Comparison of ENCODE assay signal across 15 cellular contexts in the genomic region with DNA sequence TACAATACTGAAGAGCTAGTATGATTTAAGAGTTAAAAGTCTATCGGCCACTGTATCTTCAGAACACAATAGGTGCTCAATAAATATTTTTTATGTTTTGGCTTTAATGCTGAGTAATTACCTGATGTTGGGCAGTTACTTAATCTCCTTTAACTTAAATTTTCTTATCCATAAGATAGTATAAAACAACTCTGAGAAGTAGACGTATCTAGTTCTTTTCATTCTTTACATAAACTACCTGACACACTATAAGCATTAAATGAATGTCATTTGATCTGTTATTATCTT. TPM values are rescaled to one million over a fixed set of nuclear protein-coding genes. Genes with fewer than 3 reads are reported as not detected.
A peak's percentile ranks its signal among the peaks of the same experiment; 100 is the strongest.
DNase-seq lines count a peak whose midpoint lies in the region; ATAC-seq and TF ChIP-seq lines count a peak whose summit lies in the region.
"Had no signal": no experiment of that assay in that cellular context is flagged by ENCODE, and none has a peak within 500 bp of the region (broad histone marks: within the 10 kb centered on the region; RNA-seq: fewer than 3 reads in every experiment).

No MANE protein-coding gene starts in this region.

- no peak overlapping the region for H3K4me3 ChIP-seq in breast epithelium
- peak overlapping the region; percentile 37 for H3K4me3 ChIP-seq in iPS-20b (ENCODE audit: low read length)
- H3K4me3 ChIP-seq: BLaER1 treated with 17β-estradiol and CSF1 and Interleukin-3, amounts not matched to agents 10 nM and 100 nM; GM12878 had no signal

- H3K36me3 Mint-ChIP-seq in MCF 10A (ENCODE audit: insufficient read depth, unreplicated experiment) (peaks cover 5% of the 10 kb centered on the region), WTC11 (no peaks in the 10 kb centered on the region), natural killer cell (no peaks in the 10 kb centered on the region)
- H3K36me3 Mint-ChIP-seq in stimulated activated memory B cell treated with anti-CD40 and anti-IgM and Interleukin-4, amounts not matched to agents 10 μg/mL and 1 μg/mL and 100 μg/mL, for 72 hours: no peaks in the 10 kb centered on the region

- DNase-seq in MCF 10A (ENCODE audit: unreplicated experiment) (no peak), breast epithelium (ENCODE audit: low spot score in 2 of 2) (no peak), WTC11 (ENCODE audit: low spot score) (no peak), SW 1271 (lab: John Stamatoyannopoulos, UW) (no peak), natural killer cell (no peak), Kasumi-1 (lab: John Stamatoyannopoulos, UW) (no peak)
- DNase-seq: NCI-H1092; NCI-H2107; NCI-H345; NK-92 treated with Interleukin-12 subunit alpha and Interleukin-12 subunit beta, amount 100 ng/mL, for 24 hours had no signal

- no peaks in the 10 kb centered on the region for H3K36me3 ChIP-seq in breast epithelium
- H3K36me3 ChIP-seq in iPS-20b (ENCODE audit: insufficient read depth, low read depth, low read length): no peaks in the 10 kb centered on the region

- H3K4me3 Mint-ChIP-seq in MCF 10A (ENCODE audit: unreplicated experiment): no peak overlapping the region
- peak overlapping the region; percentile 22 for H3K4me3 Mint-ChIP-seq in WTC11
- H3K4me3 Mint-ChIP-seq in stimulated activated memory B cell treated with anti-CD40 and anti-IgM and Interleukin-4, amounts not matched to agents 10 μg/mL and 1 μg/mL and 100 μg/mL, for 72 hours: no peak overlapping the region
- no peak overlapping the region for H3K4me3 Mint-ChIP-seq in natural killer cell

- no peak for TF ChIP-seq POLR2A in breast epithelium (IDR thresholded peaks at IDR 0.05)

- H3K4me1 Mint-ChIP-seq in MCF 10A (ENCODE audit: insufficient read depth, unreplicated experiment) (peaks cover 7% of the 10 kb centered on the region), WTC11 (peaks cover 69% of the 10 kb centered on the region), natural killer cell (peaks cover 15 to 16% of the 10 kb centered on the region in 2 donors)
- H3K4me1 Mint-ChIP-seq in stimulated activated memory B cell treated with anti-CD40 and anti-IgM and Interleukin-4, amounts not matched to agents 10 μg/mL and 1 μg/mL and 100 μg/mL, for 72 hours: peaks cover 13% of the 10 kb centered on the region

- H3K4me1 ChIP-seq in breast epithelium (no peaks in the 10 kb centered on the region), iPS-20b (ENCODE audit: insufficient read depth, low read length) (peaks cover 40% of the 10 kb centered on the region)

- CTCF ChIA-PET in MCF 10A (lab: Yijun Ruan, JAX) (interaction anchor here (0.6 to 2.8 kb wide), 5 partner anchors 12 to 143 kb away, joined by 3 to 15 read pairs (median 5); no protein-coding TSS in a partner anchor), WTC11 (lab: Charles Lee) (interaction anchor here (0.9 to 2.6 kb wide), 8 partner anchors 10 to 142 kb away, joined by 3 to 17 read pairs (median 6); no protein-coding TSS in a partner anchor)

- intact Hi-C loops in MCF 10A (cut with micrococcal nuclease): no loop called here
- intact Hi-C loops in breast epithelium (cut with DNase I; ENCODE audit: low total_unique reads): no loop called here
- intact Hi-C loops in natural killer cell (cut with micrococcal nuclease): no loop called here

- ATAC-seq in WTC11 (no peak), natural killer cell (no peak)
- no peak for ATAC-seq in stimulated activated memory B cell treated with anti-CD40 and anti-IgM and Interleukin-4, amounts not matched to agents 10 μg/mL and 1 μg/mL and 100 μg/mL, for 72 hours
- ATAC-seq: GM12878 had no signal

- H3K27ac ChIP-seq in breast epithelium (no peak overlapping the region), iPS-20b (ENCODE audit: low read length) (peak overlapping the region; percentile 97)
- H3K27ac ChIP-seq: 22Rv1; BLaER1 treated with 17β-estradiol and CSF1 and Interleukin-3, amounts not matched to agents 10 nM and 100 nM had no signal

- H3K27ac Mint-ChIP-seq in MCF 10A (ENCODE audit: low read depth, unreplicated experiment) (peak overlapping the region; percentile 46), WTC11 (peak overlapping the region; percentile 97), natural killer cell (no peak overlapping the region)
- H3K27ac Mint-ChIP-seq in stimulated activated memory B cell treated with anti-CD40 and anti-IgM and Interleukin-4, amounts not matched to agents 10 μg/mL and 1 μg/mL and 100 μg/mL, for 72 hours: peak overlapping the region; percentile 15

- no TSS peak for BruUV-seq in MCF 10A (replicated peaks; lab: Mats Ljungman, UMichigan)

- H3K27me3 ChIP-seq in breast epithelium: no peaks in the 10 kb centered on the region
- no peaks in the 10 kb centered on the region for H3K27me3 ChIP-seq in iPS-20b (ENCODE audit: insufficient read depth, low read length)
- H3K27me3 ChIP-seq: BLaER1 treated with 17β-estradiol and CSF1 and Interleukin-3, amounts not matched to agents 10 nM and 100 nM had no signal

- TF ChIP-seq CTCF in MCF 10A (IDR thresholded peaks at IDR 0.05; ENCODE audit: unreplicated experiment) (no peak), breast epithelium (IDR thresholded peaks at IDR 0.05) (no peak), WTC11 (IDR thresholded peaks at IDR 0.05) (no peak), natural killer cell (IDR thresholded peaks at IDR 0.05) (no peak)

- POLR2A ChIA-PET in MCF 10A (lab: Yijun Ruan, JAX): interaction anchor here (1.0 to 1.4 kb wide), 4 partner anchors 10 to 139 kb away, joined by 3 to 5 read pairs (median 3); a partner anchor contains a TSS
- POLR2A ChIA-PET in WTC11 (lab: Charles Lee): interaction anchor here (0.5 to 3.2 kb wide), 3 partner anchors 15 to 147 kb away, joined by 3 to 37 read pairs (median 10); a partner anchor contains a TSS

- H3K9me3 Mint-ChIP-seq in MCF 10A (ENCODE audit: unreplicated experiment): no peaks in the 10 kb centered on the region
- H3K9me3 Mint-ChIP-seq in WTC11: no peaks in the 10 kb centered on the region
- no peaks in the 10 kb centered on the region for H3K9me3 Mint-ChIP-seq in stimulated activated memory B cell treated with anti-CD40 and anti-IgM and Interleukin-4, amounts not matched to agents 10 μg/mL and 1 μg/mL and 100 μg/mL, for 72 hours
- no peaks in the 10 kb centered on the region for H3K9me3 Mint-ChIP-seq in natural killer cell

- H3K9me3 ChIP-seq in breast epithelium (no peaks in the 10 kb centered on the region), iPS-20b (ENCODE audit: insufficient read depth, low read depth, low read length) (no peaks in the 10 kb centered on the region)

- H3K27me3 Mint-ChIP-seq in MCF 10A (ENCODE audit: insufficient read depth, unreplicated experiment) (no peaks in the 10 kb centered on the region), WTC11 (ENCODE audit: low read depth) (no peaks in the 10 kb centered on the region), natural killer cell (ENCODE audit: low read depth in 2 of 2) (no peaks in the 10 kb centered on the region)
- H3K27me3 Mint-ChIP-seq in stimulated activated memory B cell treated with anti-CD40 and anti-IgM and Interleukin-4, amounts not matched to agents 10 μg/mL and 1 μg/mL and 100 μg/mL, for 72 hours: no peaks in the 10 kb centered on the region

- H3K9ac ChIP-seq in iPS-20b (ENCODE audit: low read depth, low read length): peak overlapping the region; percentile 82
- H3K9ac ChIP-seq: BLaER1 treated with 17β-estradiol and CSF1 and Interleukin-3, amounts not matched to agents 10 nM and 100 nM had no signal

TF ChIP-seq in WTC11, 78 proteins besides CTCF, POLR2A, EP300 and RAD21:
- TF ChIP-seq, protein P1, sequence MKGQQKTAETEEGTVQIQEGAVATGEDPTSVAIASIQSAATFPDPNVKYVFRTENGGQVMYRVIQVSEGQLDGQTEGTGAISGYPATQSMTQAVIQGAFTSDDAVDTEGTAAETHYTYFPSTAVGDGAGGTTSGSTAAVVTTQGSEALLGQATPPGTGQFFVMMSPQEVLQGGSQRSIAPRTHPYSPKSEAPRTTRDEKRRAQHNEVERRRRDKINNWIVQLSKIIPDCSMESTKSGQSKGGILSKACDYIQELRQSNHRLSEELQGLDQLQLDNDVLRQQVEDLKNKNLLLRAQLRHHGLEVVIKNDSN (CRISPR knock-in tag; IDR thresholded peaks at IDR 0.05): no peak
- no peak for TF ChIP-seq MYBL2 (CRISPR knock-in tag; IDR thresholded peaks at IDR 0.05)
- no peak for TF ChIP-seq NFATC4 (CRISPR knock-in tag; IDR thresholded peaks at IDR 0.05)
- no peak for TF ChIP-seq IRF2 (CRISPR knock-in tag; IDR thresholded peaks at IDR 0.05; ENCODE audit: borderline replicate concordance, low read depth)
- TF ChIP-seq, protein P2, sequence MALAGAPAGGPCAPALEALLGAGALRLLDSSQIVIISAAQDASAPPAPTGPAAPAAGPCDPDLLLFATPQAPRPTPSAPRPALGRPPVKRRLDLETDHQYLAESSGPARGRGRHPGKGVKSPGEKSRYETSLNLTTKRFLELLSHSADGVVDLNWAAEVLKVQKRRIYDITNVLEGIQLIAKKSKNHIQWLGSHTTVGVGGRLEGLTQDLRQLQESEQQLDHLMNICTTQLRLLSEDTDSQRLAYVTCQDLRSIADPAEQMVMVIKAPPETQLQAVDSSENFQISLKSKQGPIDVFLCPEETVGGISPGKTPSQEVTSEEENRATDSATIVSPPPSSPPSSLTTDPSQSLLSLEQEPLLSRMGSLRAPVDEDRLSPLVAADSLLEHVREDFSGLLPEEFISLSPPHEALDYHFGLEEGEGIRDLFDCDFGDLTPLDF (CRISPR knock-in tag; IDR thresholded peaks at IDR 0.05): no peak
- no peak for TF ChIP-seq ZNF416 (CRISPR knock-in tag; IDR thresholded peaks at IDR 0.05)
- TF ChIP-seq GTF2I (CRISPR knock-in tag; conservative IDR thresholded peaks at IDR 0.05): no peak
- TF ChIP-seq RELA (CRISPR knock-in tag; IDR thresholded peaks at IDR 0.05; ENCODE audit: borderline replicate concordance): no peak

RNA-seq across cellular contexts. Expression of a gene that starts 22.9 kb away (rescaled TPM):
- 26.5 and 28.7 TPM in 2 replicates for total RNA-seq in MCF 10A (2022)
- 100 to 1,000 TPM in 1 of 3 donors, 10 to 100 TPM in 2; 59.4 to 106 (median 67.2) TPM for total RNA-seq in breast epithelium
- 44.6 to 49.0 TPM (median 44.9 TPM) in 3 replicates for total RNA-seq in WTC11 (2021)
- total RNA-seq in natural killer cell: 100 to 1,000 TPM in 2 of 3 donors, 10 to 100 TPM in 1; 93.7 to 115 (median 114) TPM

Comparison
In these comparisons a context has a peak if more than half of its experiments do, and no peak if none do; other contexts are left out.
1. H3K27ac Mint-ChIP-seq: peak in MCF 10A (single experiment), WTC11 (single experiment) and stimulated activated memory B cell treated with anti-CD40 and anti-IgM and Interleukin-4, amounts not matched to agents 10 μg/mL and 1 μg/mL and 100 μg/mL, for 72 hours (single experiment); none in natural killer cell (0 of 2).